ENCODE assay signal across 8 cellular contexts in genomic region chr20:47501117-47501482, GRCh38. TPM values are rescaled to one million over a fixed set of nuclear protein-coding genes. Genes with fewer than 3 reads are reported as not detected.
DNase-seq lines count a peak whose midpoint lies in the region; ATAC-seq and TF ChIP-seq lines count a peak whose summit lies in the region.

No MANE protein-coding gene starts in this region.

- H3K27ac ChIP-seq in Karpas-422 (ENCODE audit: low read length), result peak overlapping the region; percentile 44
- H3K27ac ChIP-seq in effector memory CD4-positive, alpha-beta T cell (ENCODE audit: insufficient read depth, low read length, poor library complexity, severe bottlenecking), result peak overlapping the region; percentile 81

- DNase-seq in Karpas-422, result no peak
- no peak for DNase-seq in effector memory CD4-positive, alpha-beta T cell
- DNase-seq in natural killer cell treated with Interleukin-12 subunit alpha and Interleukin-12 subunit beta and Interleukin-15 and Interleukin-18, amount 100 ng/mL, for 72 hours (ENCODE audit: low spot score), result no peak
- DNase-seq in HEK293T (ENCODE audit: extremely low spot score), result no peak
- DNase-seq in GF-D8 (lab: John Stamatoyannopoulos, UW), result no peak
- no peak for DNase-seq in GM19240 (ENCODE audit: insufficient read length, low spot score)

- H3K9me2 ChIP-seq in Karpas-422 (replicated peaks; ENCODE audit: insufficient read depth, low read length), result no peaks in the 10 kb centered on the region

- POLR2A ChIA-PET in HEK293T (lab: Yijun Ruan, JAX), result interaction anchor here (0.8 to 1.6 kb wide), 11 partner anchors 8 to 148 kb away, joined by 3 to 18 read pairs (median 3); partner anchors contain the start of gene ZMYND8

- H3K4me3 Mint-ChIP-seq in natural killer cell treated with Interleukin-12 subunit alpha and Interleukin-12 subunit beta and Interleukin-15 and Interleukin-18, amount 100 ng/mL, for 72 hours, result peak overlapping the region; percentile 96

- CTCF ChIA-PET in HEK293T (lab: Yijun Ruan, JAX), result interaction anchor here (1.1 kb wide), 1 partner anchor 117 kb away, joined by 4 read pairs; no protein-coding TSS in a partner anchor

- peaks cover 41% of the 10 kb centered on the region for H3K79me2 ChIP-seq in Karpas-422 (ENCODE audit: low read length)

- H4K20me1 ChIP-seq in Karpas-422 (ENCODE audit: insufficient read depth, low read depth, low read length), result peaks cover 4% of the 10 kb centered on the region; the same call in 1 of the 2 replicates

- ATAC-seq in GM18870 (IDR thresholded peaks at IDR 0.05; ENCODE audit: unreplicated experiment), result peak; percentile 13
- ATAC-seq in natural killer cell treated with Interleukin-12 subunit alpha and Interleukin-12 subunit beta and Interleukin-15 and Interleukin-18, amount 100 ng/mL, for 72 hours, result no peak
- ATAC-seq in GM18498 (IDR thresholded peaks at IDR 0.05; ENCODE audit: unreplicated experiment), result no peak

- no peaks in the 10 kb centered on the region for H3K9me3 ChIP-seq in Karpas-422 (ENCODE audit: low read length)
- H3K9me3 ChIP-seq in effector memory CD4-positive, alpha-beta T cell (ENCODE audit: control insufficient read depth, low read length), result no peaks in the 10 kb centered on the region

- peak overlapping the region; percentile 95 for H3K4me3 ChIP-seq in Karpas-422 (ENCODE audit: low read length)
- peak overlapping the region; percentile 95 for H3K4me3 ChIP-seq in effector memory CD4-positive, alpha-beta T cell (ENCODE audit: insufficient read depth, low read depth, low read length, poor library complexity, severe bottlenecking)

- no peaks in the 10 kb centered on the region for H3K9me3 Mint-ChIP-seq in natural killer cell treated with Interleukin-12 subunit alpha and Interleukin-12 subunit beta and Interleukin-15 and Interleukin-18, amount 100 ng/mL, for 72 hours

- H2AFZ ChIP-seq in Karpas-422 (ENCODE audit: low read length), result peak overlapping the region; percentile 64

- H3K4me2 ChIP-seq in Karpas-422 (ENCODE audit: low read depth, low read length, poor library complexity, severe bottlenecking), result peak overlapping the region; percentile 97

- H3K36me3 ChIP-seq in Karpas-422 (ENCODE audit: insufficient read depth, low read length), result no peaks in the 10 kb centered on the region
- H3K36me3 ChIP-seq in effector memory CD4-positive, alpha-beta T cell (ENCODE audit: control insufficient read depth, insufficient read depth, low read length), result no peaks in the 10 kb centered on the region

- H3K9ac ChIP-seq in Karpas-422 (ENCODE audit: low read length), result peak overlapping the region; percentile 97

- no peaks in the 10 kb centered on the region for H3K27me3 Mint-ChIP-seq in natural killer cell treated with Interleukin-12 subunit alpha and Interleukin-12 subunit beta and Interleukin-15 and Interleukin-18, amount 100 ng/mL, for 72 hours

- H3K4me1 ChIP-seq in Karpas-422 (ENCODE audit: low read length), result peaks cover 43% of the 10 kb centered on the region
- H3K4me1 ChIP-seq in effector memory CD4-positive, alpha-beta T cell (ENCODE audit: control insufficient read depth, insufficient read depth, low read length, poor library complexity, severe bottlenecking), result peaks cover 5% of the 10 kb centered on the region

- no peaks in the 10 kb centered on the region for H3K27me3 ChIP-seq in Karpas-422 (ENCODE audit: low read length)
- no peaks in the 10 kb centered on the region for H3K27me3 ChIP-seq in effector memory CD4-positive, alpha-beta T cell (replicated peaks; ENCODE audit: control insufficient read depth, insufficient read depth, low read length, poor library complexity, severe bottlenecking)

- H3K36me3 Mint-ChIP-seq in natural killer cell treated with Interleukin-12 subunit alpha and Interleukin-12 subunit beta and Interleukin-15 and Interleukin-18, amount 100 ng/mL, for 72 hours, result peaks cover 8% of the 10 kb centered on the region

- peak overlapping the region; percentile 87 to 95 for H3K27ac Mint-ChIP-seq in natural killer cell treated with Interleukin-12 subunit alpha and Interleukin-12 subunit beta and Interleukin-15 and Interleukin-18, amount 100 ng/mL, for 72 hours

- peaks cover 28 to 48% of the 10 kb centered on the region in 2 donors for H3K4me1 Mint-ChIP-seq in natural killer cell treated with Interleukin-12 subunit alpha and Interleukin-12 subunit beta and Interleukin-15 and Interleukin-18, amount 100 ng/mL, for 72 hours (ENCODE audit: low read depth in 2 of 2)

TF ChIP-seq in HEK293T, 16 proteins besides CTCF, POLR2A, EP300 and RAD21:
- no peak for TF ChIP-seq ZNF384 (IDR thresholded peaks at IDR 0.05)
- TF ChIP-seq TARDBP (IDR thresholded peaks at IDR 0.05), result no peak
- no peak for TF ChIP-seq PKNOX1 (IDR thresholded peaks at IDR 0.05)
- no peak for TF ChIP-seq NFRKB (IDR thresholded peaks at IDR 0.05)
- TF ChIP-seq CTBP1 (IDR thresholded peaks at IDR 0.05; ENCODE audit: borderline replicate concordance), result no peak
- no peak for TF ChIP-seq FOXA1 (IDR thresholded peaks at IDR 0.05)
- no peak for TF ChIP-seq SUZ12 (IDR thresholded peaks at IDR 0.05)
- no peak for TF ChIP-seq HDGF (IDR thresholded peaks at IDR 0.05; ENCODE audit: borderline replicate concordance)
- no peak for TF ChIP-seq ELF4 (IDR thresholded peaks at IDR 0.05)
- no peak for TF ChIP-seq BHLHE40 (IDR thresholded peaks at IDR 0.05; ENCODE audit: borderline replicate concordance)

RNA-seq across cellular contexts. Expression of gene NCOA3, which starts 0.6 kb away (rescaled TPM):
- total RNA-seq in Karpas-422 (2014; rRNA removed; shearing (Covaris generic); ENCODE audit: low replicate concordance), result 67.2 and 90.0 TPM in 2 replicates
- 10 to 100 TPM; 63.6 to 66.6 TPM for total RNA-seq in natural killer cell treated with Interleukin-12 subunit alpha and Interleukin-12 subunit beta and Interleukin-15 and Interleukin-18, amount 100 ng/mL, for 72 hours
